9 cellular contexts compared by ENCODE assay signal in the genomic region with DNA sequence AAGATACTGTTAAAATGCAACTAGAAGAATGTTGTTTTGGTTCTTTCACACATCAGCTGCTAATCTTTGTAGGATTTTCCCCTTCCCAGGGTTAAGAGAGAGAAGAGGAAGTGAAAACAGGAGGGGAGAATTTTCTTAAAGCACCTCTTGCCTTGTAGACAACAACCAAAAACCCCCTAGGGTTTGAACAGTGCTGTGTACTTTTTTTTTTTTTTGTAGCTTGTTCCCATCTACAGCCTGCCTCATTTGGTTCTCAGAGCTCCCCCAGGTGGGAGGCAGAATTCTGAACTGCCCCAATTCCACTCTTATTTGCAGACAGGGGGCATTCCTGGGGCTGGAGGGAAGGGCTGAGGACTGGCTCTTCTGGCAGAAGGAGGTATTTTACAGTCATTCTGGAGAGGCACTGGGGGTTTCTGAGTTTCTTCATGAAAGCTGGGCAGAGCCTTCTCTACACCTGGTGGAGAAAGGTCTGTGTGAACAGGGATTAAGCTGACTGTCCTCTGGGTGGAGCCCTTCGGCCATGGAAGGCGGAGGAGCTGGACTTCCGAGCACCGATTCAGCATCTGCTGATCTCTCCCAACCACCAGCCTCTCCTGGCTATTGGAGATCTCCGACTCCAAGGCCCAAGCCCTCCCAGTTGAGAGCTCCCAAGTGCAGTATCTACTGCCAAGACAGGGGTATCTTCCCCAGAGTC. TPM values are rescaled to one million over a fixed set of nuclear protein-coding genes. Genes with fewer than 3 reads are reported as not detected.
A peak's percentile ranks its signal among the peaks of the same experiment; 100 is the strongest.
DNase-seq lines count a peak whose midpoint lies in the region; ATAC-seq and TF ChIP-seq lines count a peak whose summit lies in the region.
"Had no signal": no experiment of that assay in that cellular context is flagged by ENCODE, and none has a peak within 500 bp of the region (broad histone marks: within the 10 kb centered on the region; RNA-seq: fewer than 3 reads in every experiment).

No MANE protein-coding gene starts in this region.

- H3K27ac ChIP-seq in dorsolateral prefrontal cortex: peak overlapping the region in 6 of 59 donors; percentile 12 to 36 (median 19)
- H3K27ac ChIP-seq: epithelial cell of prostate had no signal

- intact Hi-C loops in activated CD4-positive, alpha-beta T cell treated with anti-CD3 and anti-CD28 coated beads for 36 hours (cut with DNase I, micrococcal nuclease): loop anchor here (1.0 to 10.0 kb wide), 3 partner anchors 16 to 789 kb away; no protein-coding TSS in a partner anchor
- intact Hi-C loops in dorsolateral prefrontal cortex (cut with DNase I): no loop called here

- no peaks in the 10 kb centered on the region for H3K9me3 Mint-ChIP-seq in activated CD4-positive, alpha-beta T cell treated with anti-CD3 and anti-CD28 coated beads for 36 hours (ENCODE audit: low read depth)

- CTCF ChIA-PET in activated CD4-positive, alpha-beta T cell treated with anti-CD3 and anti-CD28 coated beads for 36 hours (lab: Charles Lee): interaction anchor here (0.6 to 14.5 kb wide), 27 partner anchors 9 to 1348 kb away, joined by 3 to 149 read pairs (median 4); partner anchors contain the start of genes CCR7 and SMARCE1

- ATAC-seq in activated CD4-positive, alpha-beta T cell treated with anti-CD3 and anti-CD28 coated beads for 36 hours: peak; percentile 35
- peak; percentile 68 for ATAC-seq in GM21447 (IDR thresholded peaks at IDR 0.05; ENCODE audit: unreplicated experiment)

- peak overlapping the region; percentile 54 for H3K4me3 Mint-ChIP-seq in activated CD4-positive, alpha-beta T cell treated with anti-CD3 and anti-CD28 coated beads for 36 hours

- POLR2A ChIA-PET in activated CD4-positive, alpha-beta T cell treated with anti-CD3 and anti-CD28 coated beads for 36 hours (lab: Charles Lee): interaction anchor here (0.5 to 6.7 kb wide), 13 partner anchors 12 to 1034 kb away, joined by 3 to 170 read pairs (median 5); partner anchors contain the start of genes CCR7 and SMARCE1

- peak overlapping the region; percentile 91 for H3K27ac Mint-ChIP-seq in activated CD4-positive, alpha-beta T cell treated with anti-CD3 and anti-CD28 coated beads for 36 hours

- H3K27me3 Mint-ChIP-seq in activated CD4-positive, alpha-beta T cell treated with anti-CD3 and anti-CD28 coated beads for 36 hours: no peaks in the 10 kb centered on the region

- no peak overlapping the region for H3K4me3 ChIP-seq in dorsolateral prefrontal cortex

- peak; percentile 64 for DNase-seq in activated CD4-positive, alpha-beta T cell treated with anti-CD3 and anti-CD28 coated beads for 36 hours
- DNase-seq in activated CD4-positive, alpha-beta T cell treated with anti-CD3 and anti-CD28 coated beads for 48 hours: no peak
- DNase-seq in HK-2 (ENCODE audit: unreplicated experiment): peak; percentile 63
- DNase-seq in SK-MEL-5 (ENCODE audit: low read depth, low spot score): peak; percentile 83
- peak in 6 of 10 donors; percentile 41 to 50 (median 49) for DNase-seq in dorsolateral prefrontal cortex
- peak; percentile 53 for DNase-seq in mucosa of gallbladder (ENCODE audit: low spot score)
- no peak for DNase-seq in T1000 (lab: John Stamatoyannopoulos, UW)

- peaks cover 0 to 12% (median 0%) of the 10 kb centered on the region in 45 donors for H3K27me3 ChIP-seq in dorsolateral prefrontal cortex

- peak in 24 of 56 donors; percentile 5 to 46 (median 25) for TF ChIP-seq CTCF in dorsolateral prefrontal cortex (IDR thresholded peaks at IDR 0.05 in 54 of 56, conservative IDR thresholded peaks at IDR 0.05 in 2 of 56; ENCODE audit: low read depth in 1 of 56, partially characterized antibody in 56 of 56)

- peaks cover 77% of the 10 kb centered on the region for H3K4me1 Mint-ChIP-seq in activated CD4-positive, alpha-beta T cell treated with anti-CD3 and anti-CD28 coated beads for 36 hours

- in situ Hi-C loops in SK-MEL-5 (cut with HindIII; ENCODE audit: low pct_unique_long_range_greater_than_20kb, low sequenced_read_pairs): no loop called here

- H3K36me3 Mint-ChIP-seq in activated CD4-positive, alpha-beta T cell treated with anti-CD3 and anti-CD28 coated beads for 36 hours (ENCODE audit: low read depth): no peaks in the 10 kb centered on the region

RNA-seq across cellular contexts. Expression of gene SMARCE1, which starts 32.2 kb away (rescaled TPM):
- 100 to 1,000 TPM in 1 of 2 experiments, 10 to 100 TPM in 1; 99.7 to 122 TPM for total RNA-seq in activated CD4-positive, alpha-beta T cell treated with anti-CD3 and anti-CD28 coated beads for 36 hours
- total RNA-seq in SK-MEL-5 (2014; rRNA removed; shearing (Covaris generic)): 84.5 and 85.2 TPM in 2 replicates
- 79.2 and 92.7 TPM in 2 replicates for polyA plus RNA-seq in SK-MEL-5 (2015; cell fraction: cytosol; rRNA removed)
- polyA plus RNA-seq in SK-MEL-5 (2015; cell fraction: nucleus; rRNA removed): 114 and 121 TPM in 2 replicates
- 10 to 100 TPM; 34.6 to 67.5 (median 47.0) TPM for total RNA-seq in dorsolateral prefrontal cortex
- total RNA-seq in mucosa of gallbladder: 90.5 TPM

RNA-seq across cellular contexts. Expression of gene KRT222, which starts 49.5 kb away (rescaled TPM):
- total RNA-seq in activated CD4-positive, alpha-beta T cell treated with anti-CD3 and anti-CD28 coated beads for 36 hours: not detected
- total RNA-seq in SK-MEL-5 (2014; rRNA removed; shearing (Covaris generic)): 0.45 and 0.95 TPM in 2 replicates
- 0.57 TPM in 2 replicates for polyA plus RNA-seq in SK-MEL-5 (2015; cell fraction: cytosol; rRNA removed)
- 1.8 and 2.5 TPM in 2 replicates for polyA plus RNA-seq in SK-MEL-5 (2015; cell fraction: nucleus; rRNA removed)
- 10 to 100 TPM in 119 of 120 experiments, 1 to 10 TPM in 1; 6.5 to 49.1 (median 34.2) TPM for total RNA-seq in dorsolateral prefrontal cortex
- 12.7 TPM for total RNA-seq in mucosa of gallbladder

RNA-seq across cellular contexts. Expression of gene CCR7, which starts 50.2 kb away (rescaled TPM):
- total RNA-seq in activated CD4-positive, alpha-beta T cell treated with anti-CD3 and anti-CD28 coated beads for 36 hours: 100 to 1,000 TPM; 325 to 389 TPM
- not detected in 2 replicates for total RNA-seq in SK-MEL-5 (2014; rRNA removed; shearing (Covaris generic))
- 0.12 TPM in 1 of 2 replicates, not detected in the other for polyA plus RNA-seq in SK-MEL-5 (2015; cell fraction: cytosol; rRNA removed)
- not detected in 2 replicates for polyA plus RNA-seq in SK-MEL-5 (2015; cell fraction: nucleus; rRNA removed)
- under 1 TPM in 4 of 120 experiments, not detected in 116; 0.25 to 0.49 (median 0.30) TPM for total RNA-seq in dorsolateral prefrontal cortex
- total RNA-seq in mucosa of gallbladder: 1.3 TPM

Comparison
In these comparisons a context has a peak if more than half of its experiments do, and no peak if none do; other contexts are left out.
1. DNase-seq: peak in activated CD4-positive, alpha-beta T cell treated with anti-CD3 and anti-CD28 coated beads for 36 hours (single experiment), HK-2 (single experiment), SK-MEL-5 (single experiment), dorsolateral prefrontal cortex (6 of 10) and mucosa of gallbladder (single experiment); none in activated CD4-positive, alpha-beta T cell treated with anti-CD3 and anti-CD28 coated beads for 48 hours (single experiment) and T1000 (single experiment).
2. RNA of gene CCR7, which starts 50.2 kb away (total RNA-seq): 325 to 389 TPM in activated CD4-positive, alpha-beta T cell treated with anti-CD3 and anti-CD28 coated beads for 36 hours; 1.3 TPM in mucosa of gallbladder (single experiment), not detected in SK-MEL-5 and 0.25 to 0.49 TPM in dorsolateral prefrontal cortex; every median in the first group is over 100 times any median in the second.
3. intact Hi-C loops: an anchor here in activated CD4-positive, alpha-beta T cell treated with anti-CD3 and anti-CD28 coated beads for 36 hours (1.0 to 10.0 kb wide); none called in dorsolateral prefrontal cortex.